Comparison of ENCODE assay signal across 1 cellular context in the genomic region with DNA sequence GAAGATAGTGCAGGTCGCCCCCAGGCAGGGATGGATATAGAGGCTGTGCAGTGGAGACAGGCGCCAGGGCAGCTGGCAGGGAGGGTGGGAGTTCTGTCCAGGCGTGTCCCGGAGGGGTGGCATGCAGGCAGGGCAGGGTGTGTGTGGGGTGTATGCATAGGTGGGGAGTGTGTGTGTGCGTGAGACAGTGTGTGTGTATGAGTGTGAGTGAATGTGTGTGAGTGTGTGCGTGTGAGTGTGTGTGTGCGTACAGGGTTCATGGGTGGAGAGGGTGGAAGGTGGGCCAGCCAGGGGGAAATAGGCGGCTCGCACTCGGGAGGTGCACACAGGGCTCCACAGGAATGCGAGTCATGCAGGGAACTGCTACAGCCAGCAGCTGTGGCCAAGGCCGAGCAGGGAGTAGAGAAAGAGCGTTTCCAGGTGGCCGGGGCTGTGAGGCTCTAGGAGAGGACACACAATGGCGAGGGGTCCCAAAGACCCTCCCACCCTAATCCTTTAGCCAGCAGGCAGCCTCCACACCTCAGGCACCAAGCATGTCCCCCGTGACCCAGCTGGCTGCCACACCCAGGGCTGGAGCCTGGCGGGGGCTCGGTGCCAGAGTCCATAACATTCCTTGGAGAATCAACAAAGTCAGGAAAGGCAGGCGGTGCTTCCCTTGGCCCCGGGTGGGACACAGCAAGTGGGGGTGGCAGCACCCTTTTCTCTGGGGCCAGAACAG.
TF ChIP-seq lines count a peak whose summit lies in the region.

No MANE protein-coding gene starts in this region.

TF ChIP-seq in HepG2, 621 proteins besides CTCF, POLR2A, EP300 and RAD21 (continued from another document and continues in another):
- no peak for TF ChIP-seq ZNF7 (CRISPR knock-in tag; IDR thresholded peaks at IDR 0.05)
- TF ChIP-seq SRSF1 (optimal IDR thresholded peaks at IDR 0.05; ENCODE audit: low read depth, low read length), result peak; percentile 78
- peak; percentile 60; the same call in 1 of the 2 replicates for TF ChIP-seq GZF1 (CRISPR knock-in tag; IDR thresholded peaks at IDR 0.05)
- peak; percentile 10; the same call in 1 of the 2 replicates for TF ChIP-seq KAT2B (IDR thresholded peaks at IDR 0.05; ENCODE audit: borderline replicate concordance, low read depth, low read length)
- peak; percentile 61; the same call in 1 of the 2 replicates for TF ChIP-seq ZSCAN21 (CRISPR knock-in tag; IDR thresholded peaks at IDR 0.05; ENCODE audit: borderline replicate concordance)
- TF ChIP-seq EZH2 (conservative IDR thresholded peaks at IDR 0.05; ENCODE audit: low read depth, low read length), result no peak
- TF ChIP-seq, protein P1, sequence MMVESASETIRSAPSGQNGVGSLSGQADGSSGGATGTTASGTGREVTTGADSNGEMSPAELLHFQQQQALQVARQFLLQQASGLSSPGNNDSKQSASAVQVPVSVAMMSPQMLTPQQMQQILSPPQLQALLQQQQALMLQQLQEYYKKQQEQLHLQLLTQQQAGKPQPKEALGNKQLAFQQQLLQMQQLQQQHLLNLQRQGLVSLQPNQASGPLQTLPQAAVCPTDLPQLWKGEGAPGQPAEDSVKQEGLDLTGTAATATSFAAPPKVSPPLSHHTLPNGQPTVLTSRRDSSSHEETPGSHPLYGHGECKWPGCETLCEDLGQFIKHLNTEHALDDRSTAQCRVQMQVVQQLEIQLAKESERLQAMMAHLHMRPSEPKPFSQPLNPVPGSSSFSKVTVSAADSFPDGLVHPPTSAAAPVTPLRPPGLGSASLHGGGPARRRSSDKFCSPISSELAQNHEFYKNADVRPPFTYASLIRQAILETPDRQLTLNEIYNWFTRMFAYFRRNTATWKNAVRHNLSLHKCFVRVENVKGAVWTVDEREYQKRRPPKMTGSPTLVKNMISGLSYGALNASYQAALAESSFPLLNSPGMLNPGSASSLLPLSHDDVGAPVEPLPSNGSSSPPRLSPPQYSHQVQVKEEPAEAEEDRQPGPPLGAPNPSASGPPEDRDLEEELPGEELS (CRISPR knock-in tag; IDR thresholded peaks at IDR 0.05), result peak; percentile 58
- TF ChIP-seq, protein P2, sequence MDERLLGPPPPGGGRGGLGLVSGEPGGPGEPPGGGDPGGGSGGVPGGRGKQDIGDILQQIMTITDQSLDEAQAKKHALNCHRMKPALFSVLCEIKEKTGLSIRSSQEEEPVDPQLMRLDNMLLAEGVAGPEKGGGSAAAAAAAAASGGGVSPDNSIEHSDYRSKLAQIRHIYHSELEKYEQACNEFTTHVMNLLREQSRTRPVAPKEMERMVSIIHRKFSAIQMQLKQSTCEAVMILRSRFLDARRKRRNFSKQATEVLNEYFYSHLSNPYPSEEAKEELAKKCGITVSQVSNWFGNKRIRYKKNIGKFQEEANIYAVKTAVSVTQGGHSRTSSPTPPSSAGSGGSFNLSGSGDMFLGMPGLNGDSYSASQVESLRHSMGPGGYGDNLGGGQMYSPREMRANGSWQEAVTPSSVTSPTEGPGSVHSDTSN (CRISPR knock-in tag; IDR thresholded peaks at IDR 0.05), result no peak
- no peak for TF ChIP-seq ZNF557 (CRISPR knock-in tag; IDR thresholded peaks at IDR 0.05)
- TF ChIP-seq KLF13 (CRISPR knock-in tag; IDR thresholded peaks at IDR 0.05), result no peak
- TF ChIP-seq MATR3 (CRISPR knock-in tag; IDR thresholded peaks at IDR 0.05), result no peak
- TF ChIP-seq ZNF274 (CRISPR knock-in tag; IDR thresholded peaks at IDR 0.05), result 0 out of 2 replicates have a peak, but pooled peaks have one; percentile 17
- peak; percentile 72 for TF ChIP-seq KDM6A (CRISPR knock-in tag; IDR thresholded peaks at IDR 0.05; ENCODE audit: low read depth)
- TF ChIP-seq RBM22 (optimal IDR thresholded peaks at IDR 0.05; ENCODE audit: low read length), result no peak
- TF ChIP-seq, protein P3, sequence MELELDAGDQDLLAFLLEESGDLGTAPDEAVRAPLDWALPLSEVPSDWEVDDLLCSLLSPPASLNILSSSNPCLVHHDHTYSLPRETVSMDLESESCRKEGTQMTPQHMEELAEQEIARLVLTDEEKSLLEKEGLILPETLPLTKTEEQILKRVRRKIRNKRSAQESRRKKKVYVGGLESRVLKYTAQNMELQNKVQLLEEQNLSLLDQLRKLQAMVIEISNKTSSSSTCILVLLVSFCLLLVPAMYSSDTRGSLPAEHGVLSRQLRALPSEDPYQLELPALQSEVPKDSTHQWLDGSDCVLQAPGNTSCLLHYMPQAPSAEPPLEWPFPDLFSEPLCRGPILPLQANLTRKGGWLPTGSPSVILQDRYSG (CRISPR knock-in tag; IDR thresholded peaks at IDR 0.05), result no peak
- TF ChIP-seq, protein P4, sequence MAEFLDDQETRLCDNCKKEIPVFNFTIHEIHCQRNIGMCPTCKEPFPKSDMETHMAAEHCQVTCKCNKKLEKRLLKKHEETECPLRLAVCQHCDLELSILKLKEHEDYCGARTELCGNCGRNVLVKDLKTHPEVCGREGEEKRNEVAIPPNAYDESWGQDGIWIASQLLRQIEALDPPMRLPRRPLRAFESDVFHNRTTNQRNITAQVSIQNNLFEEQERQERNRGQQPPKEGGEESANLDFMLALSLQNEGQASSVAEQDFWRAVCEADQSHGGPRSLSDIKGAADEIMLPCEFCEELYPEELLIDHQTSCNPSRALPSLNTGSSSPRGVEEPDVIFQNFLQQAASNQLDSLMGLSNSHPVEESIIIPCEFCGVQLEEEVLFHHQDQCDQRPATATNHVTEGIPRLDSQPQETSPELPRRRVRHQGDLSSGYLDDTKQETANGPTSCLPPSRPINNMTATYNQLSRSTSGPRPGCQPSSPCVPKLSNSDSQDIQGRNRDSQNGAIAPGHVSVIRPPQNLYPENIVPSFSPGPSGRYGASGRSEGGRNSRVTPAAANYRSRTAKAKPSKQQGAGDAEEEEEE (CRISPR knock-in tag; IDR thresholded peaks at IDR 0.05; ENCODE audit: borderline replicate concordance), result 0 out of 2 replicates have a peak, but pooled peaks have one; percentile 14
- no peak; the same call in 1 of the 2 replicates for TF ChIP-seq SMAD9 (CRISPR knock-in tag; IDR thresholded peaks at IDR 0.05)
- TF ChIP-seq, protein P5, sequence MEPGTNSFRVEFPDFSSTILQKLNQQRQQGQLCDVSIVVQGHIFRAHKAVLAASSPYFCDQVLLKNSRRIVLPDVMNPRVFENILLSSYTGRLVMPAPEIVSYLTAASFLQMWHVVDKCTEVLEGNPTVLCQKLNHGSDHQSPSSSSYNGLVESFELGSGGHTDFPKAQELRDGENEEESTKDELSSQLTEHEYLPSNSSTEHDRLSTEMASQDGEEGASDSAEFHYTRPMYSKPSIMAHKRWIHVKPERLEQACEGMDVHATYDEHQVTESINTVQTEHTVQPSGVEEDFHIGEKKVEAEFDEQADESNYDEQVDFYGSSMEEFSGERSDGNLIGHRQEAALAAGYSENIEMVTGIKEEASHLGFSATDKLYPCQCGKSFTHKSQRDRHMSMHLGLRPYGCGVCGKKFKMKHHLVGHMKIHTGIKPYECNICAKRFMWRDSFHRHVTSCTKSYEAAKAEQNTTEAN (CRISPR knock-in tag; conservative IDR thresholded peaks at IDR 0.05), result peak; percentile 53; the same call in 1 of the 2 replicates
- TF ChIP-seq FOXA1 (IDR thresholded peaks at IDR 0.05), result peak; percentile 9; the same call in 1 of the 2 replicates
- TF ChIP-seq FOXA1 (CRISPR knock-in tag; IDR thresholded peaks at IDR 0.05), result peak; percentile 81
- TF ChIP-seq NFKB2 (CRISPR knock-in tag; IDR thresholded peaks at IDR 0.05; ENCODE audit: borderline replicate concordance), result peak; percentile 8; the same call in 1 of the 2 replicates
- no peak for TF ChIP-seq ZNF570 (CRISPR knock-in tag; IDR thresholded peaks at IDR 0.05; ENCODE audit: borderline replicate concordance)
- TF ChIP-seq, protein P6, sequence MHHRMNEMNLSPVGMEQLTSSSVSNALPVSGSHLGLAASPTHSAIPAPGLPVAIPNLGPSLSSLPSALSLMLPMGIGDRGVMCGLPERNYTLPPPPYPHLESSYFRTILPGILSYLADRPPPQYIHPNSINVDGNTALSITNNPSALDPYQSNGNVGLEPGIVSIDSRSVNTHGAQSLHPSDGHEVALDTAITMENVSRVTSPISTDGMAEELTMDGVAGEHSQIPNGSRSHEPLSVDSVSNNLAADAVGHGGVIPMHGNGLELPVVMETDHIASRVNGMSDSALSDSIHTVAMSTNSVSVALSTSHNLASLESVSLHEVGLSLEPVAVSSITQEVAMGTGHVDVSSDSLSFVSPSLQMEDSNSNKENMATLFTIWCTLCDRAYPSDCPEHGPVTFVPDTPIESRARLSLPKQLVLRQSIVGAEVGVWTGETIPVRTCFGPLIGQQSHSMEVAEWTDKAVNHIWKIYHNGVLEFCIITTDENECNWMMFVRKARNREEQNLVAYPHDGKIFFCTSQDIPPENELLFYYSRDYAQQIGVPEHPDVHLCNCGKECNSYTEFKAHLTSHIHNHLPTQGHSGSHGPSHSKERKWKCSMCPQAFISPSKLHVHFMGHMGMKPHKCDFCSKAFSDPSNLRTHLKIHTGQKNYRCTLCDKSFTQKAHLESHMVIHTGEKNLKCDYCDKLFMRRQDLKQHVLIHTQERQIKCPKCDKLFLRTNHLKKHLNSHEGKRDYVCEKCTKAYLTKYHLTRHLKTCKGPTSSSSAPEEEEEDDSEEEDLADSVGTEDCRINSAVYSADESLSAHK (CRISPR knock-in tag; IDR thresholded peaks at IDR 0.05; ENCODE audit: borderline replicate concordance), result no peak
- TF ChIP-seq AKAP8 (CRISPR knock-in tag; IDR thresholded peaks at IDR 0.05), result no peak
- no peak for TF ChIP-seq KLF9 (CRISPR knock-in tag; IDR thresholded peaks at IDR 0.05; ENCODE audit: low read depth)
- TF ChIP-seq ZNF598 (CRISPR knock-in tag; IDR thresholded peaks at IDR 0.05; ENCODE audit: borderline replicate concordance), result 0 out of 2 replicates have a peak, but pooled peaks have one; percentile 13
- no peak for TF ChIP-seq ZNF780A (CRISPR knock-in tag; IDR thresholded peaks at IDR 0.05)
- TF ChIP-seq, protein P7, sequence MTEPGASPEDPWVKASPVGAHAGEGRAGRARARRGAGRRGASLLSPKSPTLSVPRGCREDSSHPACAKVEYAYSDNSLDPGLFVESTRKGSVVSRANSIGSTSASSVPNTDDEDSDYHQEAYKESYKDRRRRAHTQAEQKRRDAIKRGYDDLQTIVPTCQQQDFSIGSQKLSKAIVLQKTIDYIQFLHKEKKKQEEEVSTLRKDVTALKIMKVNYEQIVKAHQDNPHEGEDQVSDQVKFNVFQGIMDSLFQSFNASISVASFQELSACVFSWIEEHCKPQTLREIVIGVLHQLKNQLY (CRISPR knock-in tag; IDR thresholded peaks at IDR 0.05), result peak; percentile 61; the same call in 1 of the 2 replicates
- TF ChIP-seq ZNF333 (CRISPR knock-in tag; IDR thresholded peaks at IDR 0.05; ENCODE audit: borderline replicate concordance), result peak; percentile 70; the same call in 1 of the 2 replicates
- no peak for TF ChIP-seq NR2F6 (IDR thresholded peaks at IDR 0.05)
- TF ChIP-seq NR2F6 (CRISPR knock-in tag; IDR thresholded peaks at IDR 0.05), result peak; percentile 75; the same call in 1 of the 2 replicates
- 0 out of 2 replicates have a peak, but pooled peaks have one; percentile 28 for TF ChIP-seq ZNF468 (CRISPR knock-in tag; IDR thresholded peaks at IDR 0.05)
- no peak for TF ChIP-seq RFXAP (CRISPR knock-in tag; IDR thresholded peaks at IDR 0.05; ENCODE audit: borderline replicate concordance)
- no peak for TF ChIP-seq ZNF703 (CRISPR knock-in tag; IDR thresholded peaks at IDR 0.05; ENCODE audit: borderline replicate concordance)
- no peak for TF ChIP-seq TBL1XR1 (IDR thresholded peaks at IDR 0.05; ENCODE audit: borderline replicate concordance, low read length, partially characterized antibody)
- TF ChIP-seq THAP11 (CRISPR knock-in tag; IDR thresholded peaks at IDR 0.05), result no peak
- peak; percentile 57; the same call in 1 of the 2 replicates for TF ChIP-seq ZNF317 (CRISPR knock-in tag; IDR thresholded peaks at IDR 0.05)
- no peak for TF ChIP-seq SKI (IDR thresholded peaks at IDR 0.05; ENCODE audit: partially characterized antibody)
- 0 out of 2 replicates have a peak, but pooled peaks have one; percentile 18 for TF ChIP-seq GTF3A (CRISPR knock-in tag; conservative IDR thresholded peaks at IDR 0.05)
- no peak for TF ChIP-seq ZNF432 (CRISPR knock-in tag; IDR thresholded peaks at IDR 0.05; ENCODE audit: borderline replicate concordance)
- TF ChIP-seq ZNF839 (CRISPR knock-in tag; IDR thresholded peaks at IDR 0.05; ENCODE audit: borderline replicate concordance), result peak; percentile 12; the same call in 1 of the 2 replicates
- TF ChIP-seq SOX5 (CRISPR knock-in tag; IDR thresholded peaks at IDR 0.05; ENCODE audit: borderline replicate concordance), result peak; percentile 67; the same call in 1 of the 2 replicates
- no peak for TF ChIP-seq ZNF672 (CRISPR knock-in tag; IDR thresholded peaks at IDR 0.05)
- no peak for TF ChIP-seq TAF15 (IDR thresholded peaks at IDR 0.05; ENCODE audit: low read depth, low read length, poor library complexity, severe bottlenecking)
- no peak for TF ChIP-seq MBNL3 (CRISPR knock-in tag; conservative IDR thresholded peaks at IDR 0.05)
- TF ChIP-seq ZSCAN30 (CRISPR knock-in tag; IDR thresholded peaks at IDR 0.05), result no peak
- TF ChIP-seq U2AF1 (optimal IDR thresholded peaks at IDR 0.05; ENCODE audit: low read depth, low read length), result no peak
- no peak for TF ChIP-seq TMF1 (CRISPR knock-in tag; IDR thresholded peaks at IDR 0.05; ENCODE audit: low read depth)
- TF ChIP-seq, protein P8, sequence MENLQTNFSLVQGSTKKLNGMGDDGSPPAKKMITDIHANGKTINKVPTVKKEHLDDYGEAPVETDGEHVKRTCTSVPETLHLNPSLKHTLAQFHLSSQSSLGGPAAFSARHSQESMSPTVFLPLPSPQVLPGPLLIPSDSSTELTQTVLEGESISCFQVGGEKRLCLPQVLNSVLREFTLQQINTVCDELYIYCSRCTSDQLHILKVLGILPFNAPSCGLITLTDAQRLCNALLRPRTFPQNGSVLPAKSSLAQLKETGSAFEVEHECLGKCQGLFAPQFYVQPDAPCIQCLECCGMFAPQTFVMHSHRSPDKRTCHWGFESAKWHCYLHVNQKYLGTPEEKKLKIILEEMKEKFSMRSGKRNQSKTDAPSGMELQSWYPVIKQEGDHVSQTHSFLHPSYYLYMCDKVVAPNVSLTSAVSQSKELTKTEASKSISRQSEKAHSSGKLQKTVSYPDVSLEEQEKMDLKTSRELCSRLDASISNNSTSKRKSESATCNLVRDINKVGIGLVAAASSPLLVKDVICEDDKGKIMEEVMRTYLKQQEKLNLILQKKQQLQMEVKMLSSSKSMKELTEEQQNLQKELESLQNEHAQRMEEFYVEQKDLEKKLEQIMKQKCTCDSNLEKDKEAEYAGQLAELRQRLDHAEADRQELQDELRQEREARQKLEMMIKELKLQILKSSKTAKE (CRISPR knock-in tag; IDR thresholded peaks at IDR 0.05; ENCODE audit: borderline replicate concordance), result no peak; the same call in 1 of the 2 replicates
- TF ChIP-seq, protein P9, sequence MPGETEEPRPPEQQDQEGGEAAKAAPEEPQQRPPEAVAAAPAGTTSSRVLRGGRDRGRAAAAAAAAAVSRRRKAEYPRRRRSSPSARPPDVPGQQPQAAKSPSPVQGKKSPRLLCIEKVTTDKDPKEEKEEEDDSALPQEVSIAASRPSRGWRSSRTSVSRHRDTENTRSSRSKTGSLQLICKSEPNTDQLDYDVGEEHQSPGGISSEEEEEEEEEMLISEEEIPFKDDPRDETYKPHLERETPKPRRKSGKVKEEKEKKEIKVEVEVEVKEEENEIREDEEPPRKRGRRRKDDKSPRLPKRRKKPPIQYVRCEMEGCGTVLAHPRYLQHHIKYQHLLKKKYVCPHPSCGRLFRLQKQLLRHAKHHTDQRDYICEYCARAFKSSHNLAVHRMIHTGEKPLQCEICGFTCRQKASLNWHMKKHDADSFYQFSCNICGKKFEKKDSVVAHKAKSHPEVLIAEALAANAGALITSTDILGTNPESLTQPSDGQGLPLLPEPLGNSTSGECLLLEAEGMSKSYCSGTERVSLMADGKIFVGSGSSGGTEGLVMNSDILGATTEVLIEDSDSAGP (CRISPR knock-in tag; IDR thresholded peaks at IDR 0.05; ENCODE audit: borderline replicate concordance), result peak; percentile 65
- TF ChIP-seq NFE2L2 (IDR thresholded peaks at IDR 0.05; ENCODE audit: low read length), result no peak
